8 cellular contexts compared by ENCODE assay signal in the genomic region with DNA sequence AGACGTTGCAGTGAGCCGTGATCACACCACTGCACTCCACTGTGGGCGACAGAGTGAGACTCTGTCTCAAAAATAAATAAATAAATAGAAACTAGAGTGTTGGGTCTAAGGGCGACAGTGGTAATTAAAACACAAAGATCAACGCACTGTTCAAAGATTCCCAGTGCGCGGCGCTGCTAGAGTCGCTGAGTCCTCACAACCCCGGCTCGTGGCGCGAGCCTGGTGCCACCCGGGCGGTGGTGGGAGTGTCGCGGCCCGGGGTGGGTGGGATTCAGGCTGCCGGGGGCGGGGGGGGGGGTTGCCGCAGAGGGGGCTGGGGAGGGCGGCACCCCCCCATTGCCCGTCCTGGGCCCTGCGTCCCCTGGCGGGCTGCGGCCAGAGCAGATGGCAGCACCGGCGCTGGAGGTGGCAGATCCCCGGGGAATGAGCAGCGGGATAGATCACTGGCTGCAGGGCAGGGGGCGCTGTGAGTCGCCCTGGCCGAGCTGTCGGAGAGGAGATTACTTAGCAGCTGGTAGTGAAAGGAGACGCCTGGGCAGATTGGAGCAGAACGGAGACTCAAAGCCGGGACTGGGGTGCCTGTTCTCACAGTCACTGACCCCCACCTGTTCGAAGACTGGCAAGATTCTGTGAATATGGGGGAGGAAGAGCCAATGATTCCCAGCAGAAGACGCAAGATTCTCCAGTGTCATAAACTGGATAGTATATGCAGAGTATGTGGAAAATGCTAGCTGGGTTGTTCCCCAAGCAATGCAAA. TPM values are rescaled to one million over a fixed set of nuclear protein-coding genes. Genes with fewer than 3 reads are reported as not detected.
A peak's percentile ranks its signal among the peaks of the same experiment; 100 is the strongest.
DNase-seq lines count a peak whose midpoint lies in the region; ATAC-seq, FAIRE-seq and TF ChIP-seq lines count a peak whose summit lies in the region.

No MANE protein-coding gene starts in this region.

- POLR2A ChIA-PET in CD4-positive, alpha-beta memory T cell (lab: Charles Lee; ENCODE audit: partially characterized antibody): no interaction called here
- POLR2A ChIA-PET in HepG2 (lab: Yijun Ruan, JAX): no interaction called here

- TF ChIP-seq EP300 in Ishikawa (IDR thresholded peaks at IDR 0.05; ENCODE audit: borderline replicate concordance) (no peak), HepG2 (IDR thresholded peaks at IDR 0.05; ENCODE audit: low read depth in 2 of 2, low read length in 2 of 2) (no peak), HepG2 (CRISPR knock-in tag; IDR thresholded peaks at IDR 0.05; ENCODE audit: borderline replicate concordance) (no peak)

- intact Hi-C loops in CD4-positive, alpha-beta memory T cell (cut with micrococcal nuclease): loop anchor here (1.0 to 2.0 kb wide), 2 partner anchors 56 to 76 kb away; no protein-coding TSS in a partner anchor
- intact Hi-C loops in HepG2 (cut with micrococcal nuclease; ENCODE audit: unreplicated experiment): no loop called here

- peaks cover 3 to 5% (median 4%) of the 10 kb centered on the region in 4 donors for H3K4me1 Mint-ChIP-seq in CD4-positive, alpha-beta memory T cell

- peaks cover 17 to 23% of the 10 kb centered on the region in 2 donors for H3K27me3 Mint-ChIP-seq in CD4-positive, alpha-beta memory T cell

- H3K4me3 Mint-ChIP-seq in CD4-positive, alpha-beta memory T cell: peak overlapping the region in 7 of 8 donors; percentile 48 to 83 (median 69)

- no peak for ATAC-seq in HepG2

- in situ Hi-C loops in HepG2 (cut with HindIII; ENCODE audit: extremely low pct_ligation_motif_present, low pct_unique_long_range_greater_than_20kb): no loop called here

- H3K4me2 ChIP-seq in HepG2 (ENCODE audit: low read depth, low read length): no peak overlapping the region

- FAIRE-seq in HepG2 (lab: Jason Lieb, UNC): no peak

- H3K27ac Mint-ChIP-seq in CD4-positive, alpha-beta memory T cell: no peak overlapping the region

- no peak for TF ChIP-seq POLR2A in HepG2 (IDR thresholded peaks at IDR 0.05; ENCODE audit: insufficient read depth in 1 of 2, low read depth in 2 of 2, low read length in 2 of 2)

- H2AFZ ChIP-seq in HepG2 (ENCODE audit: low read length): no peak overlapping the region

- no peak overlapping the region for H3K9ac ChIP-seq in HepG2 (ENCODE audit: insufficient read depth, low read depth, low read length)

- H3K36me3 Mint-ChIP-seq in CD4-positive, alpha-beta memory T cell: no peaks in the 10 kb centered on the region

- no peak overlapping the region for H3K4me3 ChIP-seq in CD4-positive, alpha-beta memory T cell (ENCODE audit: low read length in 2 of 2)
- no peak overlapping the region for H3K4me3 ChIP-seq in HepG2 (replicated peaks in 1 of 3; ENCODE audit: insufficient read depth in 1 of 3, low read depth in 2 of 3, low read length in 3 of 3)

- H3K27me3 ChIP-seq in CD4-positive, alpha-beta memory T cell (ENCODE audit: insufficient read depth, low read length): no peaks in the 10 kb centered on the region
- H3K27me3 ChIP-seq in HepG2 (ENCODE audit: control insufficient read depth in 1 of 2, insufficient read depth in 2 of 2, low read length in 2 of 2): no peaks in the 10 kb centered on the region

- no peaks in the 10 kb centered on the region for H3K36me3 ChIP-seq in CD4-positive, alpha-beta memory T cell (ENCODE audit: insufficient read depth, low read length)
- H3K36me3 ChIP-seq in HepG2 (replicated peaks in 1 of 2; ENCODE audit: control insufficient read depth in 1 of 2, insufficient read depth in 2 of 2, low read length in 2 of 2): no peaks in the 10 kb centered on the region

- TF ChIP-seq CTCF in HepG2 (CRISPR knock-in tag; IDR thresholded peaks at IDR 0.05): peak; percentile 42

- BruUV-seq in HepG2 (replicated peaks; lab: Mats Ljungman, UMichigan): no TSS peak

- H3K79me2 ChIP-seq in HepG2 (ENCODE audit: insufficient read depth, low read length): no peaks in the 10 kb centered on the region

- H3K9me3 Mint-ChIP-seq in CD4-positive, alpha-beta memory T cell: no peaks in the 10 kb centered on the region

- WGBS in HepG2 (ENCODE audit: low lambda C conversion rate): 83% methylated on average over 27 of the region's 39 CpGs

- H3K4me1 ChIP-seq in CD4-positive, alpha-beta memory T cell (ENCODE audit: insufficient read depth, low read length): no peaks in the 10 kb centered on the region
- H3K4me1 ChIP-seq in HepG2 (ENCODE audit: insufficient read depth, low read length): peaks cover 51% of the 10 kb centered on the region

- H3K9me3 ChIP-seq in CD4-positive, alpha-beta memory T cell (ENCODE audit: control insufficient read depth in 1 of 2, low read length in 2 of 2): no peaks in the 10 kb centered on the region
- no peaks in the 10 kb centered on the region for H3K9me3 ChIP-seq in HepG2 (ENCODE audit: low read length)

- H3K27ac ChIP-seq in CD4-positive, alpha-beta memory T cell (ENCODE audit: low read depth, low read length): no peak overlapping the region
- no peak overlapping the region for H3K27ac ChIP-seq in HepG2 (ENCODE audit: extremely low read length, insufficient read depth, low read length)

- DNase-seq in CD4-positive, alpha-beta memory T cell: peak in 3 of 5 donors; percentile 5 to 27 (median 12)
- DNase-seq in activated CD4-positive, alpha-beta T cell treated with anti-CD3 and anti-CD28 coated beads for 48 hours: peak; percentile 76
- DNase-seq in dermis microvascular lymphatic vessel endothelial cell (ENCODE audit: low read depth in 2 of 2) (peak; percentile 16 to 66), HepG2 (ENCODE audit: low spot score) (no peak), RPMI8226 (no peak), NAMALWA (ENCODE audit: low spot score) (no peak)
- DNase-seq in stimulated activated CD4-positive, alpha-beta T cell treated with anti-CD3 and anti-CD28 coated beads, Interleukin-4, amount 100 ng/mL, for 24 hours: peak; percentile 58

- H4K20me1 ChIP-seq in HepG2 (ENCODE audit: insufficient read depth, low read length): no peaks in the 10 kb centered on the region

- TF ChIP-seq RAD21 in Ishikawa (IDR thresholded peaks at IDR 0.05; ENCODE audit: low read depth) (0 out of 2 replicates have a peak, but pooled peaks have one; percentile 3), HepG2 (CRISPR knock-in tag; IDR thresholded peaks at IDR 0.05) (no peak)

- CTCF ChIA-PET in CD4-positive, alpha-beta memory T cell (lab: Charles Lee; ENCODE audit: partially characterized antibody): interaction anchor here (0.9 to 3.4 kb wide), 2 partner anchors 57 to 77 kb away, joined by 3 to 21 read pairs; a partner anchor contains a TSS
- CTCF ChIA-PET in HepG2 (lab: Yijun Ruan, JAX; ENCODE audit: low intra/inter-chr PET ratio, low total read pairs): no interaction called here

RNA-seq across cellular contexts. Expression of a gene that starts 30.2 kb away (rescaled TPM):
- total RNA-seq in CD4-positive, alpha-beta memory T cell: not detected
- polyA plus RNA-seq in CD4-positive, alpha-beta memory T cell: not detected
- total RNA-seq in dermis microvascular lymphatic vessel endothelial cell (not detected in 2 replicates), HepG2 (2016; rRNA removed; fragmentation: Illumina TruSeq; extraction: Trizol) (not detected in 2 replicates)
- not detected in 2 replicates for total RNA-seq in HepG2 (2016; cell fraction: cytosol; rRNA removed; fragmentation: Illumina TruSeq; extraction: Trizol; ENCODE audit: low read depth)
- not detected in 2 replicates for total RNA-seq in HepG2 (2016; cell fraction: insoluble cytoplasmic fraction; rRNA removed; fragmentation: Illumina TruSeq; extraction: Trizol)
- total RNA-seq in HepG2 (2016; cell fraction: membrane; rRNA removed; fragmentation: Illumina TruSeq; extraction: Trizol): not detected in 2 replicates
- not detected in 2 replicates for total RNA-seq in HepG2 (2016; cell fraction: nucleus; rRNA removed; fragmentation: Illumina TruSeq; extraction: Trizol)
- not detected in 2 replicates for polyA plus RNA-seq in HepG2 (2011; rRNA removed)
- not detected in 2 replicates for polyA plus RNA-seq in HepG2 (2011; cell fraction: cytosol; rRNA removed)
- polyA plus RNA-seq in HepG2 (2011; cell fraction: nucleus; rRNA removed): not detected in 2 replicates
- not detected in 2 replicates for polyA plus RNA-seq in HepG2 (2012)
- not detected in 2 replicates for polyA plus RNA-seq in HepG2 (2016; cell fraction: cytosol; fragmentation: Illumina TruSeq; extraction: Trizol; ENCODE audit: low read depth)
- not detected in 2 replicates for polyA plus RNA-seq in HepG2 (2016; cell fraction: insoluble cytoplasmic fraction; fragmentation: Illumina TruSeq; extraction: Trizol; ENCODE audit: low read depth)
- polyA plus RNA-seq in HepG2 (2016; cell fraction: membrane; fragmentation: Illumina TruSeq; extraction: Trizol; ENCODE audit: low read depth): not detected in 2 replicates
- polyA plus RNA-seq in HepG2 (2016; cell fraction: nucleus; fragmentation: Illumina TruSeq; extraction: Trizol; ENCODE audit: insufficient read depth, low read depth): not detected in 2 replicates
- polyA minus RNA-seq in HepG2 (2011; rRNA and poly(A)+ RNA removed; ENCODE audit: low replicate concordance): not detected in 2 replicates
- polyA minus RNA-seq in HepG2 (2011; cell fraction: cytosol; rRNA and poly(A)+ RNA removed): not detected in 2 replicates
- polyA minus RNA-seq in HepG2 (2011; cell fraction: nucleus; rRNA and poly(A)+ RNA removed): not detected in 2 replicates

RNA-seq across cellular contexts. Expression of a gene that starts 54.9 kb away (rescaled TPM):
- total RNA-seq in CD4-positive, alpha-beta memory T cell: under 1 TPM; 0.32 to 0.64 TPM
- polyA plus RNA-seq in CD4-positive, alpha-beta memory T cell: 1 to 10 TPM in 1 of 2 donors, under 1 TPM in 1; 0.31 to 1.3 TPM
- total RNA-seq in dermis microvascular lymphatic vessel endothelial cell (0.76 and 1.3 TPM in 2 replicates), HepG2 (2016; rRNA removed; fragmentation: Illumina TruSeq; extraction: Trizol) (8.8 and 13.9 TPM in 2 replicates)
- 1.5 and 2.7 TPM in 2 replicates for total RNA-seq in HepG2 (2016; cell fraction: cytosol; rRNA removed; fragmentation: Illumina TruSeq; extraction: Trizol; ENCODE audit: low read depth)
- total RNA-seq in HepG2 (2016; cell fraction: insoluble cytoplasmic fraction; rRNA removed; fragmentation: Illumina TruSeq; extraction: Trizol): 8.7 and 13.4 TPM in 2 replicates
- 3.5 and 3.8 TPM in 2 replicates for total RNA-seq in HepG2 (2016; cell fraction: membrane; rRNA removed; fragmentation: Illumina TruSeq; extraction: Trizol)
- 4.5 and 4.8 TPM in 2 replicates for total RNA-seq in HepG2 (2016; cell fraction: nucleus; rRNA removed; fragmentation: Illumina TruSeq; extraction: Trizol)
- polyA plus RNA-seq in HepG2 (2011; rRNA removed): 4.3 and 6.7 TPM in 2 replicates
- polyA plus RNA-seq in HepG2 (2011; cell fraction: cytosol; rRNA removed): 7.1 and 9.4 TPM in 2 replicates
- polyA plus RNA-seq in HepG2 (2011; cell fraction: nucleus; rRNA removed): 2.7 and 3.5 TPM in 2 replicates
- 2.1 and 7.1 TPM in 2 replicates for polyA plus RNA-seq in HepG2 (2012)
- 3.0 and 3.6 TPM in 2 replicates for polyA plus RNA-seq in HepG2 (2016; cell fraction: cytosol; fragmentation: Illumina TruSeq; extraction: Trizol; ENCODE audit: low read depth)
- 20.9 and 21.9 TPM in 2 replicates for polyA plus RNA-seq in HepG2 (2016; cell fraction: insoluble cytoplasmic fraction; fragmentation: Illumina TruSeq; extraction: Trizol; ENCODE audit: low read depth)
- polyA plus RNA-seq in HepG2 (2016; cell fraction: membrane; fragmentation: Illumina TruSeq; extraction: Trizol; ENCODE audit: low read depth): 3.2 and 4.1 TPM in 2 replicates
- polyA plus RNA-seq in HepG2 (2016; cell fraction: nucleus; fragmentation: Illumina TruSeq; extraction: Trizol; ENCODE audit: insufficient read depth, low read depth): 9.6 and 11.7 TPM in 2 replicates
- polyA minus RNA-seq in HepG2 (2011; rRNA and poly(A)+ RNA removed; ENCODE audit: low replicate concordance): 9.8 and 29.9 TPM in 2 replicates
- polyA minus RNA-seq in HepG2 (2011; cell fraction: cytosol; rRNA and poly(A)+ RNA removed): 3.8 and 5.0 TPM in 2 replicates
- 1.2 and 1.6 TPM in 2 replicates for polyA minus RNA-seq in HepG2 (2011; cell fraction: nucleus; rRNA and poly(A)+ RNA removed)

RNA-seq across cellular contexts. Expression of a gene that starts 55.2 kb away (rescaled TPM):
- total RNA-seq in CD4-positive, alpha-beta memory T cell: 10 to 100 TPM; 85.0 to 88.0 TPM
- 10 to 100 TPM in 1 of 2 donors, 1 to 10 TPM in 1; 4.1 to 10.9 TPM for polyA plus RNA-seq in CD4-positive, alpha-beta memory T cell
- total RNA-seq in dermis microvascular lymphatic vessel endothelial cell (13.4 and 15.7 TPM in 2 replicates), HepG2 (2016; rRNA removed; fragmentation: Illumina TruSeq; extraction: Trizol) (4.7 and 6.5 TPM in 2 replicates)
- 0.51 and 0.79 TPM in 2 replicates for total RNA-seq in HepG2 (2016; cell fraction: cytosol; rRNA removed; fragmentation: Illumina TruSeq; extraction: Trizol; ENCODE audit: low read depth)
- 4.0 and 6.6 TPM in 2 replicates for total RNA-seq in HepG2 (2016; cell fraction: insoluble cytoplasmic fraction; rRNA removed; fragmentation: Illumina TruSeq; extraction: Trizol)
- 2.0 TPM in 2 replicates for total RNA-seq in HepG2 (2016; cell fraction: membrane; rRNA removed; fragmentation: Illumina TruSeq; extraction: Trizol)
- total RNA-seq in HepG2 (2016; cell fraction: nucleus; rRNA removed; fragmentation: Illumina TruSeq; extraction: Trizol): 7.6 and 8.9 TPM in 2 replicates
- 1.7 and 2.6 TPM in 2 replicates for polyA plus RNA-seq in HepG2 (2011; rRNA removed)
- polyA plus RNA-seq in HepG2 (2011; cell fraction: cytosol; rRNA removed): 1.2 and 1.3 TPM in 2 replicates
- polyA plus RNA-seq in HepG2 (2011; cell fraction: nucleus; rRNA removed): 13.0 and 15.1 TPM in 2 replicates
- 4.0 and 5.0 TPM in 2 replicates for polyA plus RNA-seq in HepG2 (2012)
- 0.35 and 0.47 TPM in 2 replicates for polyA plus RNA-seq in HepG2 (2016; cell fraction: cytosol; fragmentation: Illumina TruSeq; extraction: Trizol; ENCODE audit: low read depth)
- 3.9 and 4.7 TPM in 2 replicates for polyA plus RNA-seq in HepG2 (2016; cell fraction: insoluble cytoplasmic fraction; fragmentation: Illumina TruSeq; extraction: Trizol; ENCODE audit: low read depth)
- 0.98 and 1.0 TPM in 2 replicates for polyA plus RNA-seq in HepG2 (2016; cell fraction: membrane; fragmentation: Illumina TruSeq; extraction: Trizol; ENCODE audit: low read depth)
- 13.0 and 13.1 TPM in 2 replicates for polyA plus RNA-seq in HepG2 (2016; cell fraction: nucleus; fragmentation: Illumina TruSeq; extraction: Trizol; ENCODE audit: insufficient read depth, low read depth)
- 8.8 and 30.1 TPM in 2 replicates for polyA minus RNA-seq in HepG2 (2011; rRNA and poly(A)+ RNA removed; ENCODE audit: low replicate concordance)
- 5.5 and 5.9 TPM in 2 replicates for polyA minus RNA-seq in HepG2 (2011; cell fraction: cytosol; rRNA and poly(A)+ RNA removed)
- polyA minus RNA-seq in HepG2 (2011; cell fraction: nucleus; rRNA and poly(A)+ RNA removed): 9.9 and 16.2 TPM in 2 replicates

Comparison
In these comparisons a context has a peak if more than half of its experiments do, and no peak if none do; other contexts are left out.
1. DNase-seq: peak in CD4-positive, alpha-beta memory T cell (3 of 5), activated CD4-positive, alpha-beta T cell treated with anti-CD3 and anti-CD28 coated beads for 48 hours (single experiment), dermis microvascular lymphatic vessel endothelial cell (2 of 2) and stimulated activated CD4-positive, alpha-beta T cell treated with anti-CD3 and anti-CD28 coated beads, Interleukin-4, amount 100 ng/mL, for 24 hours (single experiment); none in HepG2 (single experiment), RPMI8226 (single experiment) and NAMALWA (single experiment).